ENCODE assay signal across 8 cellular contexts in the genomic region with DNA sequence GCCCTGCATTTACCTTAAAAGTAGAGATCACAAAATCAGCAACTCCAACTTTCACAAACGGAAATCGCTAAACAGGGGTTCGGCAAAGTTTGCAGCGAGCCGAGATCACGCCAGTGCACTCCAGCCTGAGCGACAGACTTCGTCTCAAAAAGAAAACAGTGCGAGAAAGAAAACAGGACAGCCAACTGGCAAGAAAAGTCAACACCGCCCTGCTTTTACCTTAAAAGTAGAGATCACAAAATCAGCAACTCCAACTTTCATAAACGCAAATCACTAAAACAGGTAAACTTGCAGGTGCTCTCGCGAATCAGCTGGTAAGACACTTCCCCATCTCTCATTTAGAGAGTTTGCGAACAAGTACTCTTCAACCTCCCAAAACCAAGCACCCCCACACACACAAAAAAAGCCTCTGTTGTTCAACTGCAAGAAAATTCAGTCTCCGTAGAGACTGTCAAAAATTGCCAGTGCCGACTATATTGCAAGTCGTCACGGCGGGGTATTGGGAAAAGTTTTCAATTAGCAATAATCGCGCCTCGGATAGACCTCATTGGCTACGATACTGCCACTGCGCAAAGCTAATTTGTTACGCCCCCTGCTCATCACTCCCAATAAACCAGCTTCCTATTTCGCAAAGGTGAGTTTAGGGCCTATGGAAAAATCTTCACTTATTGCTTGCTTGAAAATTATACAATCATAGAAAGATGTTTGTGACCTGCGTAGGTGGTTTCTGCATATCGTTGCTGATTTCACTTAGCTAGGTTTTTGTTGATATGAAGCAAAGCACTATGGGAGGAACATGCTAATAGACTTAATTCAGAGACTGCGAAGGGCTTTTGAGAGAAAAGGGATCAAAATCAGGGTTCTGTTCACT. TPM values are rescaled to one million over a fixed set of nuclear protein-coding genes. Genes with fewer than 3 reads are reported as not detected.
DNase-seq lines count a peak whose midpoint lies in the region; ATAC-seq and TF ChIP-seq lines count a peak whose summit lies in the region.

A gene (minus strand): TSS at position 577 of the 871 bp plus-strand sequence.

- H3K23ac ChIP-seq in mesenchymal stem cell (ENCODE audit: low read length in 2 of 2) = no peak within 1 kb of the TSS

- peak; percentile 76 to 92 for DNase-seq in HL-60 (ENCODE audit: low read depth in 1 of 2, low spot score in 1 of 2)
- DNase-seq in NK-92 treated with Interleukin-12 subunit alpha and Interleukin-12 subunit beta, amount 100 ng/mL, for 24 hours (lab: John Stamatoyannopoulos, UW) = peak; percentile 61
- peak; percentile 40 to 61 for DNase-seq in activated CD8-positive, alpha-beta memory T cell treated with anti-CD3 and anti-CD28 coated beads for 1 hour (ENCODE audit: extremely low read depth in 1 of 2, low read depth in 1 of 2)
- DNase-seq in mesenchymal stem cell = peak; percentile 98
- DNase-seq in stimulated activated CD8-positive, alpha-beta memory T cell treated with anti-CD3 and anti-CD28 coated beads, Interleukin-12 subunit alpha, Interleukin-12 subunit beta, amount 100 ng/mL, for 24 hours (ENCODE audit: extremely low read depth) = peak; percentile 60

- peak within 1 kb of the TSS; percentile 49 for H2BK120ac ChIP-seq in mesenchymal stem cell (ENCODE audit: low read depth, low read length)

- H2AFZ ChIP-seq in mesenchymal stem cell (ENCODE audit: low read depth, low read length) = no peak within 1 kb of the TSS

- H3K27me3 ChIP-seq in HL-60 (ENCODE audit: insufficient read depth, poor library complexity, severe bottlenecking) (no peaks in the 10 kb centered on the region), endocrine pancreas (ENCODE audit: control insufficient read depth, insufficient read depth, low read length) (no peaks in the 10 kb centered on the region), mesenchymal stem cell (ENCODE audit: control insufficient read depth in 1 of 2, insufficient read depth in 1 of 2, low read length in 2 of 2) (no peaks in the 10 kb centered on the region)

- H3K9ac ChIP-seq in endocrine pancreas (ENCODE audit: control insufficient read depth, insufficient read depth, low read length) = peak within 1 kb of the TSS; percentile 90
- H3K9ac ChIP-seq in mesenchymal stem cell (ENCODE audit: low read length) = peak within 1 kb of the TSS; percentile 92

- peak within 1 kb of the TSS; percentile 40 for H3K4me3 ChIP-seq in HL-60 (replicated peaks; ENCODE audit: insufficient read depth, low read length)
- H3K4me3 ChIP-seq in endocrine pancreas (ENCODE audit: control insufficient read depth, insufficient read depth, low read length) = peak within 1 kb of the TSS; percentile 85
- H3K4me3 ChIP-seq in mesenchymal stem cell (ENCODE audit: insufficient read depth in 1 of 2, low read depth in 1 of 2, low read length in 2 of 2) = peak within 1 kb of the TSS; percentile 52 to 88

- H3K4ac ChIP-seq in mesenchymal stem cell (ENCODE audit: low read depth in 1 of 2, low read length in 2 of 2) = no peak within 1 kb of the TSS

- no peaks in the 10 kb centered on the region for H3K36me3 ChIP-seq in endocrine pancreas (ENCODE audit: control insufficient read depth, insufficient read depth, low read length)
- no peaks in the 10 kb centered on the region for H3K36me3 ChIP-seq in mesenchymal stem cell (ENCODE audit: control insufficient read depth in 1 of 2, insufficient read depth in 2 of 2, low read depth in 1 of 2, low read length in 2 of 2)

- TF ChIP-seq CTCF in C4-2B (conservative IDR thresholded peaks at IDR 0.05) (no peak), HL-60 (IDR thresholded peaks at IDR 0.05; ENCODE audit: insufficient read depth, low read length) (no peak)

- peaks cover 5% of the 10 kb centered on the region for H3K4me1 ChIP-seq in endocrine pancreas (ENCODE audit: control insufficient read depth, insufficient read depth, low read length)
- H3K4me1 ChIP-seq in mesenchymal stem cell (ENCODE audit: control insufficient read depth, insufficient read depth, low read depth, low read length) = peaks cover 7% of the 10 kb centered on the region

- H3K9me3 ChIP-seq in endocrine pancreas (ENCODE audit: control insufficient read depth, low read length) = no peaks in the 10 kb centered on the region
- no peaks in the 10 kb centered on the region for H3K9me3 ChIP-seq in mesenchymal stem cell (ENCODE audit: control insufficient read depth, low read length)

- no peaks in the 10 kb centered on the region for H3K79me1 ChIP-seq in mesenchymal stem cell (replicated peaks; ENCODE audit: low read length, poor library complexity, severe bottlenecking)

- under 1% methylated on average over 26 of the region's 29 CpGs for WGBS in mesenchymal stem cell

- peak; percentile 44 for ATAC-seq in GM19397 (IDR thresholded peaks at IDR 0.05; ENCODE audit: unreplicated experiment)

- H2AK5ac ChIP-seq in mesenchymal stem cell (ENCODE audit: low read length, severe bottlenecking) = no peak within 1 kb of the TSS

- H3K14ac ChIP-seq in mesenchymal stem cell (ENCODE audit: low read length in 2 of 2) = no peak within 1 kb of the TSS

- peak within 1 kb of the TSS; percentile 77 for H4K8ac ChIP-seq in mesenchymal stem cell (ENCODE audit: low read length)

- peak within 1 kb of the TSS; percentile 50 for H4K91ac ChIP-seq in mesenchymal stem cell (ENCODE audit: low read length)

- peak within 1 kb of the TSS; percentile 71 for H3K4me2 ChIP-seq in mesenchymal stem cell (ENCODE audit: low read length, poor library complexity, severe bottlenecking)

- H3K27ac ChIP-seq in C4-2B (peak within 1 kb of the TSS; percentile 99), HL-60 (replicated peaks) (peak within 1 kb of the TSS; percentile 100), mesenchymal stem cell (ENCODE audit: low read length, poor library complexity, severe bottlenecking) (peak within 1 kb of the TSS; percentile 100)

- no peak within 1 kb of the TSS for H2BK12ac ChIP-seq in mesenchymal stem cell (ENCODE audit: low read length in 2 of 2)

- peak within 1 kb of the TSS; percentile 3 to 100 for H3K18ac ChIP-seq in mesenchymal stem cell (ENCODE audit: low read depth in 1 of 2, low read length in 2 of 2)

- H2BK5ac ChIP-seq in mesenchymal stem cell (ENCODE audit: low read depth, low read length, poor library complexity, severe bottlenecking) = peak within 1 kb of the TSS; percentile 100

- no peak within 1 kb of the TSS for H2BK15ac ChIP-seq in mesenchymal stem cell (ENCODE audit: low read depth, poor library complexity, severe bottlenecking)

RNA-seq across cellular contexts. Expression of the gene that starts here (rescaled TPM):
- not detected for polyA plus RNA-seq in mesenchymal stem cell (2013, experiment 1 of 2)
- polyA plus RNA-seq in mesenchymal stem cell (2013, experiment 2 of 2) = not detected

Comparison
In these comparisons a context has a peak if more than half of its experiments do, and no peak if none do; other contexts are left out.
1. Peak in every context shown above with its lines: DNase-seq, ATAC-seq, H3K4me3 ChIP-seq and H3K27ac ChIP-seq.